Comparison of ENCODE assay signal across 8 cellular contexts in the genomic region with DNA sequence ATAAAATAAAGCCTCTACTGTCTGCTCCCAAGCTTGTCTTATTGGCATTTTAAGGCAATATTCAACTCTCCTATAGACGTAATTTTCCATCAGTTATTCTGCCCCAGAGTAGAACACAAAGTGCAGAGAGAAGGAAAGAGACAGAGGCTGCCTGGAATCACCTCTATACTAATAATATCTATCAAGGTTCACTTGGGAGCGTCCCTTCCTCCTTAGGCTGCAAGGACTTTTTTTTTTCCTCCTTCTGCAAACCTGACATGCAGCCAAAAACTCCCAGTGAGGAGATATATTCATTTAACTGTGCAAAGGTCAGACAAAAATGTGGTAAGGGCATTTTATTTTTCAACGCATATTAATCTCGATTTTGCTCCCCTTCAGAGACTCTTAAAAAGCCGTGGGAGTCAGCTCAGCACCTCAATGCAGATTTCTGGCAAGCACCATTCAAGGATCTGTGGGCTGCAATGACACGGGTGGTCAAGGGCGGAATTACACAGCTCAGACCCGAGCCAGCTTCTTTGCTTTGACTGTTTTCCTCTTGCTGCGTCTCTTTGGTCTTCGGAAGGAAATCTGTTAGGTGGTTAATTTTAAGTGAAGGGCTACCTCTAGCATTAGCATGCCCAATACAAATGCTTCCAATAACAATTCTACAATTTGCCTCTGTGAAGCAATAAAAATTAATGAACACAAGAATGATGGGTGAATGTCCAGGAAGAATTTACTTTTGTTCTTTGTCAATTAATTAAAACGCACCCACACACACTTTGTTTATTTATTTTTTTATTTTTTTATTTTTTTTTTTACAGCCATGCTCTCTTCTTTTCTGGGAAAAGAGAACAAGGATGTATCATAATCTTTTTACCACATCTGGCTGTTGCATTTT.
DNase-seq lines count a peak whose midpoint lies in the region; ATAC-seq, FAIRE-seq and TF ChIP-seq lines count a peak whose summit lies in the region.

No MANE protein-coding gene starts in this region.

- no peak overlapping the region for H3K27ac ChIP-seq in parathyroid adenoma

- H3K27me3 Mint-ChIP-seq in activated naive CD8-positive, alpha-beta T cell treated with anti-CD3 and anti-CD28 coated beads for 36 hours = no peaks in the 10 kb centered on the region

- H3K4me1 Mint-ChIP-seq in activated naive CD8-positive, alpha-beta T cell treated with anti-CD3 and anti-CD28 coated beads for 36 hours = no peaks in the 10 kb centered on the region

- H3K9me3 ChIP-seq in parathyroid adenoma (ENCODE audit: control insufficient read depth, low read length) = no peaks in the 10 kb centered on the region

- H3K9me3 Mint-ChIP-seq in activated naive CD8-positive, alpha-beta T cell treated with anti-CD3 and anti-CD28 coated beads for 36 hours = peaks cover 1% of the 10 kb centered on the region

- H3K36me3 Mint-ChIP-seq in activated naive CD8-positive, alpha-beta T cell treated with anti-CD3 and anti-CD28 coated beads for 36 hours = no peaks in the 10 kb centered on the region

- no peaks in the 10 kb centered on the region for H3K79me2 ChIP-seq in parathyroid adenoma

- H3K4me3 ChIP-seq in parathyroid adenoma (ENCODE audit: low read depth, low read length) = no peak overlapping the region

- ATAC-seq in GM18502 (IDR thresholded peaks at IDR 0.05; ENCODE audit: poor library complexity, unreplicated experiment) (peak; percentile 85), HG02798 (IDR thresholded peaks at IDR 0.05; ENCODE audit: poor library complexity, unreplicated experiment) (peak; percentile 73)

- no peaks in the 10 kb centered on the region for H3K36me3 ChIP-seq in parathyroid adenoma (ENCODE audit: control insufficient read depth, insufficient read depth, low read length)

- no peak overlapping the region for H3K9ac ChIP-seq in parathyroid adenoma

- H3K4me2 ChIP-seq in parathyroid adenoma (ENCODE audit: low read length) = peak overlapping the region; percentile 17

- no peak for FAIRE-seq in frontal cortex (lab: Jason Lieb, UNC)

- no peak overlapping the region for H3K27ac Mint-ChIP-seq in activated naive CD8-positive, alpha-beta T cell treated with anti-CD3 and anti-CD28 coated beads for 36 hours

- no peaks in the 10 kb centered on the region for H3K4me1 ChIP-seq in parathyroid adenoma

- H2AFZ ChIP-seq in parathyroid adenoma = peak overlapping the region; percentile 47

- peak; percentile 60 for TF ChIP-seq CTCF in parathyroid adenoma (IDR thresholded peaks at IDR 0.05)

- DNase-seq in RPMI7951 (ENCODE audit: low read depth) (peak; percentile 71), frontal cortex (ENCODE audit: low spot score in 2 of 2) (peak; percentile 8 to 17), NCI-H526 treated with DMSO at 0.1 percent for 48 hours (lab: John Stamatoyannopoulos, UW) (no peak), NCI-H2029 treated with DMSO at 0.1 percent for 48 hours (lab: John Stamatoyannopoulos, UW) (no peak)
- DNase-seq in activated naive CD8-positive, alpha-beta T cell treated with anti-CD3 and anti-CD28 coated beads for 36 hours = no peak

- H3K27me3 ChIP-seq in parathyroid adenoma (ENCODE audit: control insufficient read depth, insufficient read depth, low read length) = no peaks in the 10 kb centered on the region

- no peak overlapping the region for H3K4me3 Mint-ChIP-seq in activated naive CD8-positive, alpha-beta T cell treated with anti-CD3 and anti-CD28 coated beads for 36 hours

Comparison
In these comparisons a context has a peak if more than half of its experiments do, and no peak if none do; other contexts are left out.
1. DNase-seq: peak in RPMI7951 (single experiment) and frontal cortex (2 of 2); none in activated naive CD8-positive, alpha-beta T cell treated with anti-CD3 and anti-CD28 coated beads for 36 hours (single experiment), NCI-H526 treated with DMSO at 0.1 percent for 48 hours (single experiment) and NCI-H2029 treated with DMSO at 0.1 percent for 48 hours (single experiment).